ENCODE assay signal across 9 cellular contexts in the genomic region with DNA sequence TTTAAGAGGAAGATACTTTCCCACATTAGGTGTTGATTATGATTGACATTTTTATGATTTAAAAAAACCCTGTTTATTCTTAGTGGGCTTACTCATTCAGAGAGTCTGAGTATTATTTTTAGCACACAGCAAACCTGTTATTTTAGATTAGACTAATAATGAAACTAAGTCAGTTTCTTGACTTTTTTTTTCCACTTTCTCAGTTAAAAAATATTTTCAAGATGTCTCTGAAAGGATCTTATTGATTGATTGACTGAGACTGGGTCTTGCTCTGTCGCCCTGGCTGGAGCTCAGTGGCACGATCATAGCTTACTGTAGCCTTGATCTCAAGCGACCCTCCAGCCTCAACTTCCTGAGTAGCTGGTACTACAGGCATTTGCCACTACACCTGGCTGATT. TPM values are rescaled to one million over a fixed set of nuclear protein-coding genes. Genes with fewer than 3 reads are reported as not detected.
DNase-seq lines count a peak whose midpoint lies in the region; ATAC-seq and TF ChIP-seq lines count a peak whose summit lies in the region.
"Had no signal": no experiment of that assay in that cellular context is flagged by ENCODE, and none has a peak within 500 bp of the region (broad histone marks: within the 10 kb centered on the region; RNA-seq: fewer than 3 reads in every experiment).

No MANE protein-coding gene starts in this region.

- H3K4me3 Mint-ChIP-seq in activated T-cell treated with anti-CD3 and anti-CD28 coated beads, Interleukin-2, amount 50 U/mL, for 72 hours: peak overlapping the region; percentile 76 to 88
- no peak overlapping the region for H3K4me3 Mint-ChIP-seq in immature natural killer cell

- peak overlapping the region; percentile 99 for H3K27ac Mint-ChIP-seq in activated T-cell treated with anti-CD3 and anti-CD28 coated beads, Interleukin-2, amount 50 U/mL, for 72 hours
- no peak overlapping the region for H3K27ac Mint-ChIP-seq in immature natural killer cell

- H3K4me1 Mint-ChIP-seq in activated T-cell treated with anti-CD3 and anti-CD28 coated beads, Interleukin-2, amount 50 U/mL, for 72 hours (ENCODE audit: low read depth): peaks cover 90% of the 10 kb centered on the region
- no peaks in the 10 kb centered on the region for H3K4me1 Mint-ChIP-seq in immature natural killer cell

- H3K9me3 Mint-ChIP-seq in activated T-cell treated with anti-CD3 and anti-CD28 coated beads, Interleukin-2, amount 50 U/mL, for 72 hours: peaks cover 15 to 22% of the 10 kb centered on the region in 2 donors
- H3K9me3 Mint-ChIP-seq in immature natural killer cell: no peaks in the 10 kb centered on the region

- no peaks in the 10 kb centered on the region for H3K27me3 Mint-ChIP-seq in activated T-cell treated with anti-CD3 and anti-CD28 coated beads, Interleukin-2, amount 50 U/mL, for 72 hours (ENCODE audit: low read depth)
- peaks cover 0 to 5% (median 2%) of the 10 kb centered on the region in 3 donors for H3K27me3 Mint-ChIP-seq in immature natural killer cell (ENCODE audit: low read depth in 3 of 3)

- POLR2A ChIA-PET in GM10248 (lab: Yijun Ruan, JAX): interaction anchor here (0.7 to 3.4 kb wide), 4 partner anchors 8 to 76 kb away, joined by 4 to 27 read pairs (median 6); partner anchors contain the start of gene INPP5F

- no peak for TF ChIP-seq CTCF in GM10248 (IDR thresholded peaks at IDR 0.05; ENCODE audit: control extremely low read depth, extremely low read depth, low read depth, missing control alignments)

- H3K36me3 Mint-ChIP-seq in activated T-cell treated with anti-CD3 and anti-CD28 coated beads, Interleukin-2, amount 50 U/mL, for 72 hours (ENCODE audit: insufficient read depth in 2 of 2): peaks cover 31 to 60% of the 10 kb centered on the region in 2 donors
- peaks cover 0 to 15% (median 4%) of the 10 kb centered on the region in 3 donors for H3K36me3 Mint-ChIP-seq in immature natural killer cell

- peak; percentile 48 for DNase-seq in GM10248 (ENCODE audit: extremely low spot score)
- DNase-seq in activated T-cell treated with anti-CD3 and anti-CD28 coated beads, Interleukin-2, amount 50 U/mL, for 72 hours: peak in 1 of 2 donors; percentile 45
- no peak for DNase-seq in COLO829 (ENCODE audit: low spot score)
- DNase-seq in GM19240 (ENCODE audit: insufficient read length, low spot score): no peak
- no peak for DNase-seq in immature natural killer cell
- no peak for DNase-seq in DMS53 treated with DMSO at 0.1 percent for 48 hours (lab: John Stamatoyannopoulos, UW; ENCODE audit: unreplicated experiment)

- CTCF ChIA-PET in GM10248 (lab: Yijun Ruan, JAX): interaction anchor here (1.8 to 6.1 kb wide), 4 partner anchors 18 to 155 kb away, joined by 4 to 46 read pairs (median 18); partner anchors contain the start of gene INPP5F

- ATAC-seq in GM19395 (IDR thresholded peaks at IDR 0.05; ENCODE audit: unreplicated experiment) (peak; percentile 68), HG03097 (IDR thresholded peaks at IDR 0.05; ENCODE audit: low FRiP score, unreplicated experiment) (peak; percentile 55)
- peak; percentile 38 to 57 for ATAC-seq in activated T-cell treated with anti-CD3 and anti-CD28 coated beads, Interleukin-2, amount 50 U/mL, for 72 hours (replicated peaks in 1 of 2)
- ATAC-seq: HepG2 had no signal

RNA-seq across cellular contexts. Expression of gene INPP5F, which starts 20.4 kb away (rescaled TPM):
- 10 to 100 TPM; 12.9 to 15.0 TPM for total RNA-seq in activated T-cell treated with anti-CD3 and anti-CD28 coated beads, Interleukin-2, amount 50 U/mL, for 72 hours
- 1 to 10 TPM; 6.7 to 8.0 (median 6.8) TPM for polyA plus RNA-seq in immature natural killer cell

RNA-seq across cellular contexts. Expression of gene BAG3, which starts 54.3 kb away (rescaled TPM):
- 10 to 100 TPM; 16.4 to 22.1 TPM for total RNA-seq in activated T-cell treated with anti-CD3 and anti-CD28 coated beads, Interleukin-2, amount 50 U/mL, for 72 hours
- polyA plus RNA-seq in immature natural killer cell: 1 to 10 TPM in 2 of 3 donors, under 1 TPM in 1; 0.57 to 3.1 (median 2.2) TPM

Comparison
In these comparisons a context has a peak if more than half of its experiments do, and no peak if none do; other contexts are left out.
1. H3K4me3 Mint-ChIP-seq: peak in activated T-cell treated with anti-CD3 and anti-CD28 coated beads, Interleukin-2, amount 50 U/mL, for 72 hours (2 of 2); none in immature natural killer cell (0 of 5).
2. Peak in every context shown above with its lines, with median percentiles within 50 percentile points of each other: ATAC-seq.